ENCODE assay signal across 15 cellular contexts in the genomic region with DNA sequence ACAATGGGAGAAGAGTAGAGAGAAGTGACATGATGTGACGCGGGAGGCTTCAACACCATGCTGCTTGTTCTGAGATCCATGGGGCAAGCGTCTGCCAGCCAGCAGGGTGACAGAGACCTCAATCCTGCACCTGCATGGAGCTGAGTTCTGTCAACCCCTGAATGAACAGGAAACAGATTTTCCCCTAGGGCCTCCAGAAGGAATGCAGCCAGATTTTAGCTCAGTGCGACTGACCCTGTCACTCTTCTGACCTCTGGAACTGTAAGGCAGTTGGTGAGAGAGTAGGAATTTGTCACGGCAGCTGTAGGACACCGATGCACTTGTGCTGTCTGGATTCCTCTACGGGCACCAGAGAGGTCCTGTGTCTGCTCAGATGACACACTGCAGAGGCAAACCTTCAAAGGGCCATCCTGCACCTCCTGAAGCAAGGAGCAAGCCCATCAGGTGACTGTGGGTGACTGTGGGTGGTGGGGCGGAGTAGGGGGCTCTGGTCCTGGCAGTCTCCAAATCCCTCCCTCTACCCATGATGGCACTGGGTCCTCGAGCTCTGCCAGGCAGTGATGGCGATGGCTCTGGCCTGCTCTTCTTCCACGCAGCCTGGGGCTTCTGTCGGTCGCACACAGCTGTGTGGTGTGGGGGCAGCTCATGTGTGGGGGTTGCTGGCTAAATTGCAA.
"Had no signal": no experiment of that assay in that cellular context is flagged by ENCODE, and none has a peak within 500 bp of the region (broad histone marks: within the 10 kb centered on the region; RNA-seq: fewer than 3 reads in every experiment).

No MANE protein-coding gene starts in this region.

- H3K4me3 Mint-ChIP-seq: activated naive CD8-positive, alpha-beta T cell treated with anti-CD3 and anti-CD28 coated beads for 36 hours; activated T-cell treated with anti-CD3 and anti-CD28 coated beads, Interleukin-2, amount 50 U/mL, for 72 hours; brain; stimulated activated memory B cell treated with anti-CD40 and anti-IgM and Interleukin-4, amounts not matched to agents 10 μg/mL and 1 μg/mL and 100 μg/mL, for 72 hours had no signal

- H3K36me3 ChIP-seq: pancreas, WERI-Rb-1 had no signal

- DNase-seq: activated CD4-positive, alpha-beta T cell treated with anti-CD3 and anti-CD28 coated beads, Interleukin-2, amount 50 U/mL, for 48 hours; activated gamma-delta T cell treated with Interleukin-2 at 50 U/mL for 16 hours; activated naive CD8-positive, alpha-beta T cell treated with anti-CD3 and anti-CD28 coated beads for 36 hours; activated T-cell treated with anti-CD3 and anti-CD28 coated beads, Interleukin-2, amount 50 U/mL, for 72 hours; central memory CD4-positive, alpha-beta T cell; cortex of kidney; effector CD8-positive, alpha-beta T cell; foreskin keratinocyte; glutamatergic neuron; hypothalamus; pancreas; stimulated activated CD4-positive, alpha-beta T cell treated with anti-CD3 and anti-CD28 coated beads, Interleukin-2, amount 100 ng/mL, for 48 hours; WERI-Rb-1 had no signal

- H3K27ac ChIP-seq: foreskin keratinocyte, pancreas, WERI-Rb-1 had no signal

- H3K4me1 ChIP-seq: foreskin keratinocyte, pancreas had no signal

- H3K36me3 Mint-ChIP-seq: activated naive CD8-positive, alpha-beta T cell treated with anti-CD3 and anti-CD28 coated beads for 36 hours; brain; stimulated activated memory B cell treated with anti-CD40 and anti-IgM and Interleukin-4, amounts not matched to agents 10 μg/mL and 1 μg/mL and 100 μg/mL, for 72 hours had no signal

- H3K4me1 Mint-ChIP-seq: activated naive CD8-positive, alpha-beta T cell treated with anti-CD3 and anti-CD28 coated beads for 36 hours; stimulated activated memory B cell treated with anti-CD40 and anti-IgM and Interleukin-4, amounts not matched to agents 10 μg/mL and 1 μg/mL and 100 μg/mL, for 72 hours had no signal

- H3K27ac Mint-ChIP-seq: activated naive CD8-positive, alpha-beta T cell treated with anti-CD3 and anti-CD28 coated beads for 36 hours; activated T-cell treated with anti-CD3 and anti-CD28 coated beads, Interleukin-2, amount 50 U/mL, for 72 hours; stimulated activated memory B cell treated with anti-CD40 and anti-IgM and Interleukin-4, amounts not matched to agents 10 μg/mL and 1 μg/mL and 100 μg/mL, for 72 hours had no signal

- H3K27me3 ChIP-seq: foreskin keratinocyte, pancreas had no signal

- H3K9me3 Mint-ChIP-seq: activated naive CD8-positive, alpha-beta T cell treated with anti-CD3 and anti-CD28 coated beads for 36 hours; activated T-cell treated with anti-CD3 and anti-CD28 coated beads, Interleukin-2, amount 50 U/mL, for 72 hours had no signal

- H3K9me3 ChIP-seq: pancreas had no signal

- H3K27me3 Mint-ChIP-seq: activated naive CD8-positive, alpha-beta T cell treated with anti-CD3 and anti-CD28 coated beads for 36 hours had no signal

- H3K4me3 ChIP-seq: pancreas had no signal
